8 cellular contexts compared by ENCODE assay signal in genomic region chr7:78134256-78134655, GRCh38.
A peak's percentile ranks its signal among the peaks of the same experiment; 100 is the strongest.
DNase-seq lines count a peak whose midpoint lies in the region; ATAC-seq and TF ChIP-seq lines count a peak whose summit lies in the region.

No MANE protein-coding gene starts in this region.

- no peak overlapping the region for H2AFZ ChIP-seq in neural cell (ENCODE audit: low read depth, low read length)

- TF ChIP-seq RAD21 in neural cell (conservative IDR thresholded peaks at IDR 0.05), result peak; percentile 66

- H3K9me2 ChIP-seq in neural cell (ENCODE audit: insufficient read depth, low read length), result no peaks in the 10 kb centered on the region

- TF ChIP-seq EP300 in neural cell (conservative IDR thresholded peaks at IDR 0.05; ENCODE audit: poor library complexity, severe bottlenecking), result no peak

- no peak overlapping the region for H3K4me2 ChIP-seq in neural cell (ENCODE audit: low read length)

- no peak overlapping the region for H3K27ac ChIP-seq in neural cell (ENCODE audit: low read length)

- H3K79me2 ChIP-seq in neural cell (replicated peaks; ENCODE audit: insufficient read depth, low read length), result no peaks in the 10 kb centered on the region

- no peaks in the 10 kb centered on the region for H3K27me3 ChIP-seq in neural cell (ENCODE audit: insufficient read depth, low read depth, low read length)

- H3K9me3 ChIP-seq in neural cell (ENCODE audit: low read length), result no peaks in the 10 kb centered on the region

- H3K9ac ChIP-seq in neural cell (ENCODE audit: low read length), result no peak overlapping the region

- TF ChIP-seq CTCF in AG04449 (IDR thresholded peaks at IDR 0.05; ENCODE audit: insufficient read depth, low read length, missing control alignments) (peak; percentile 57), cardiac fibroblast (IDR thresholded peaks at IDR 0.05; ENCODE audit: low read depth, low read length) (peak; percentile 50), neural cell (IDR thresholded peaks at IDR 0.05; ENCODE audit: poor library complexity, severe bottlenecking) (peak; percentile 60)

- DNase-seq in AG04449 (ENCODE audit: low read depth, low spot score) (no peak), NCI-H2171 (lab: John Stamatoyannopoulos, UW) (peak; percentile 31), cardiac fibroblast (ENCODE audit: low read depth in 2 of 2) (peak; percentile 62 to 69), DMS79 (lab: John Stamatoyannopoulos, UW) (no peak)
- DNase-seq in stimulated activated CD4-positive, alpha-beta T cell treated with anti-CD3 and anti-CD28 coated beads, Interleukin-4, amount 100 ng/mL, for 1 hour, result no peak
- no peak for DNase-seq in effector CD4-positive, alpha-beta T cell

- no peaks in the 10 kb centered on the region for H3F3A ChIP-seq in neural cell (ENCODE audit: insufficient read depth, low read length, poor library complexity, severe bottlenecking)

- POLR2A ChIA-PET in AG04449 (lab: Yijun Ruan, JAX), result interaction anchor here (0.7 to 0.8 kb wide), 2 partner anchors 88 to 358 kb away, joined by 3 to 7 read pairs; no protein-coding TSS in a partner anchor

- no peaks in the 10 kb centered on the region for H4K20me1 ChIP-seq in neural cell (ENCODE audit: insufficient read depth)

- H3K4me3 ChIP-seq in AG04449 (ENCODE audit: low read depth, low read length), result no peak overlapping the region
- H3K4me3 ChIP-seq in cardiac fibroblast (replicated peaks in 1 of 2; ENCODE audit: low read depth in 2 of 2, low read length in 2 of 2), result no peak overlapping the region
- no peak overlapping the region for H3K4me3 ChIP-seq in neural cell (ENCODE audit: low read length)

- H3K36me3 ChIP-seq in neural cell (ENCODE audit: insufficient read depth, low read length), result peaks cover 4% of the 10 kb centered on the region

- peak; percentile 60 for ATAC-seq in GM18907 (IDR thresholded peaks at IDR 0.05; ENCODE audit: unreplicated experiment)

- CTCF ChIA-PET in AG04449 (lab: Yijun Ruan, JAX), result interaction anchor here (0.6 to 4.8 kb wide), 70 partner anchors 8 to 1149 kb away, joined by 3 to 28 read pairs (median 4); no protein-coding TSS in a partner anchor

TF ChIP-seq in neural cell, 6 proteins besides CTCF, POLR2A, EP300 and RAD21:
- TF ChIP-seq REST (IDR thresholded peaks at IDR 0.05; ENCODE audit: borderline replicate concordance) (no peak), TAF1 (IDR thresholded peaks at IDR 0.05; ENCODE audit: low read depth) (no peak), POLR2AphosphoS5 (IDR thresholded peaks at IDR 0.05) (no peak), SMC3 (conservative IDR thresholded peaks at IDR 0.05; ENCODE audit: poor library complexity) (peak; percentile 59)

Comparison
In these comparisons a context has a peak if more than half of its experiments do, and no peak if none do; other contexts are left out.
1. DNase-seq: peak in NCI-H2171 (single experiment) and cardiac fibroblast (2 of 2); none in AG04449 (single experiment), DMS79 (single experiment), stimulated activated CD4-positive, alpha-beta T cell treated with anti-CD3 and anti-CD28 coated beads, Interleukin-4, amount 100 ng/mL, for 1 hour (single experiment) and effector CD4-positive, alpha-beta T cell (single experiment).
2. Peak in every context shown above with its lines, with median percentiles within 50 percentile points of each other: CTCF ChIP-seq.